ENCODE assay signal across 9 cellular contexts in the genomic region with DNA sequence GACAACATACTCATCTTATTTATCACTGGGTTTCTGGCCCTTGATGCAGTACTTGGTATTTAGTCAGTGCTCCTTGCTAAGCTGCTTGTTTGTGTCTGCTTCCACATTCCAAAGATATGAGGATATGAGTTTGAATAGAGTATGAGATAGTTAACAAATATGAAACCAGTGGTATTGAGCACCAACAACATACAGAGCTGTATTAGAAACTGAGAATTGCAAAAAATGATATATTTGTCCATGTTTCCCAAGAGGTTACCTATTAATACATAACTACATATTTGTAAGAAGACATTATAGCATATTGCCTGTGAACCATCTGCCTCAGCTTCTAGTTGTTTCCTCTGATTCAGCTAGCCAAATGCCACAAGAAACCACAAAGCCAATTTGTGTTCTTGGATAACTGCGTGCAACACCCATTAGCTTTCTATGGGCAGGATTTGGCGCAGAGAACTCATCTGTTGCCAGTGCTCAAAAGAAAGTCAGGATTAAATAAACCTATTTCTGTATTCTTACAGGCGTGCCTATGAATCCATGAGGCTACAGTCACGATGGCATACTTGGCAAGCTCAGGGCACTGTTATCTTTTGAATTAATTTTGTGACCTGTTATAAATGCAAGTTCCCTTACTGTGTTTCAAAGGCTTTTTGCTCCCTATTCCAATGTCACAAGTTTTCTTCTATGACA.
DNase-seq lines count a peak whose midpoint lies in the region; ATAC-seq, FAIRE-seq and TF ChIP-seq lines count a peak whose summit lies in the region.
"Had no signal": no experiment of that assay in that cellular context is flagged by ENCODE, and none has a peak within 500 bp of the region (broad histone marks: within the 10 kb centered on the region; RNA-seq: fewer than 3 reads in every experiment).

No MANE protein-coding gene starts in this region.

- peak; percentile 47 for DNase-seq in SIG-M5 treated with dmso at 0.1 percent for 504 hours (lab: John Stamatoyannopoulos, UW; ENCODE audit: unreplicated experiment)
- DNase-seq in SIG-M5 (lab: John Stamatoyannopoulos, UW) = no peak
- DNase-seq in astrocyte (ENCODE audit: low read depth) = peak; percentile 98
- DNase-seq in keratinocyte (ENCODE audit: low read depth, low spot score) = peak; percentile 21
- DNase-seq in upper lobe of right lung = no peak
- DNase-seq in NCI-H526 treated with DMSO at 0.1 percent for 48 hours (lab: John Stamatoyannopoulos, UW) = no peak

- peak; percentile 95 for FAIRE-seq in astrocyte (lab: Jason Lieb, UNC)
- peak; percentile 73 for FAIRE-seq in keratinocyte (lab: Jason Lieb, UNC)

- H3K27me3 ChIP-seq in astrocyte (ENCODE audit: insufficient read depth, low read length) (no peaks in the 10 kb centered on the region), keratinocyte (ENCODE audit: control insufficient read depth, extremely low read depth, insufficient read depth, low read length) (no peaks in the 10 kb centered on the region), upper lobe of right lung (no peaks in the 10 kb centered on the region)

- ATAC-seq in upper lobe of right lung (peak; percentile 61), GM21360 (IDR thresholded peaks at IDR 0.05; ENCODE audit: unreplicated experiment) (no peak)
- no peak for ATAC-seq in activated T-helper 17 cell treated with anti-CD3 and anti-CD28 coated beads, Interleukin-2, amount 50 U/mL, for 72 hours (replicated peaks)

- peaks cover 36% of the 10 kb centered on the region for H3K4me1 Mint-ChIP-seq in astrocyte (ENCODE audit: low read depth, unreplicated experiment)
- peaks cover 9% of the 10 kb centered on the region for H3K4me1 Mint-ChIP-seq in activated T-helper 17 cell treated with anti-CD3 and anti-CD28 coated beads, Interleukin-2, amount 50 U/mL, for 72 hours

- H3K9me3 ChIP-seq in astrocyte (ENCODE audit: insufficient read depth, low read depth, low read length) (no peaks in the 10 kb centered on the region), keratinocyte (ENCODE audit: control insufficient read depth, low read depth, low read length) (no peaks in the 10 kb centered on the region), upper lobe of right lung (no peaks in the 10 kb centered on the region)

- no peaks in the 10 kb centered on the region for H3K9me1 ChIP-seq in keratinocyte (ENCODE audit: control insufficient read depth, extremely low read depth, insufficient read depth, low read length)

- dilution Hi-C loops in keratinocyte (cut with MboI; ENCODE audit: extremely low pct_ligation_motif_present, low sequenced_read_pairs) = no loop called here

- peak overlapping the region; percentile 70 for H3K4me2 ChIP-seq in astrocyte (ENCODE audit: low read length)
- H3K4me2 ChIP-seq in keratinocyte (ENCODE audit: control insufficient read depth, extremely low read depth, insufficient read depth, low read depth, low read length) = peak overlapping the region; percentile 82

- H3K4me1 ChIP-seq in astrocyte (ENCODE audit: insufficient read depth, low read length) = peaks cover 33% of the 10 kb centered on the region
- peaks cover 24% of the 10 kb centered on the region for H3K4me1 ChIP-seq in keratinocyte (ENCODE audit: control insufficient read depth, extremely low read depth, insufficient read depth, low read length)
- H3K4me1 ChIP-seq in upper lobe of right lung = peaks cover 18% of the 10 kb centered on the region

- peak overlapping the region; percentile 93 for H3K27ac ChIP-seq in astrocyte (ENCODE audit: low read depth, low read length)
- H3K27ac ChIP-seq in keratinocyte (ENCODE audit: control insufficient read depth, insufficient read depth, low read length) = peak overlapping the region; percentile 56
- H3K27ac ChIP-seq in upper lobe of right lung = peak overlapping the region; percentile 44
- H3K27ac ChIP-seq: C4-2B had no signal

- no peak for TF ChIP-seq CTCF in astrocyte (IDR thresholded peaks at IDR 0.05; ENCODE audit: insufficient read depth, low read depth, low read length)
- TF ChIP-seq CTCF in keratinocyte (optimal IDR thresholded peaks at IDR 0.05 in 1 of 3, IDR thresholded peaks at IDR 0.05 in 1 of 3, conservative IDR thresholded peaks at IDR 0.05 in 1 of 3; ENCODE audit: extremely low read depth in 1 of 3, insufficient read depth in 2 of 3, low read length in 3 of 3) = no peak
- TF ChIP-seq CTCF in upper lobe of right lung (IDR thresholded peaks at IDR 0.05) = no peak

- H3K4me3 Mint-ChIP-seq in astrocyte (ENCODE audit: unreplicated experiment) = no peak overlapping the region
- no peak overlapping the region for H3K4me3 Mint-ChIP-seq in activated T-helper 17 cell treated with anti-CD3 and anti-CD28 coated beads, Interleukin-2, amount 50 U/mL, for 72 hours

- H3K27me3 Mint-ChIP-seq in astrocyte (ENCODE audit: low read depth, unreplicated experiment) = no peaks in the 10 kb centered on the region
- H3K27me3 Mint-ChIP-seq in activated T-helper 17 cell treated with anti-CD3 and anti-CD28 coated beads, Interleukin-2, amount 50 U/mL, for 72 hours = no peaks in the 10 kb centered on the region

- H3K27ac Mint-ChIP-seq in astrocyte (ENCODE audit: unreplicated experiment) = peak overlapping the region; percentile 98
- H3K27ac Mint-ChIP-seq in activated T-helper 17 cell treated with anti-CD3 and anti-CD28 coated beads, Interleukin-2, amount 50 U/mL, for 72 hours = no peak overlapping the region

- intact Hi-C loops in upper lobe of right lung (cut with DNase I) = no loop called here

- H4K20me1 ChIP-seq in astrocyte (ENCODE audit: insufficient read depth, low read length) = no peaks in the 10 kb centered on the region
- H4K20me1 ChIP-seq in keratinocyte (ENCODE audit: control insufficient read depth, extremely low read depth, insufficient read depth, low read length) = no peaks in the 10 kb centered on the region

- H3K4me3 ChIP-seq in astrocyte (ENCODE audit: insufficient read depth, low read depth, low read length) (peak overlapping the region; percentile 7), keratinocyte (ENCODE audit: control insufficient read depth in 2 of 3, extremely low read depth in 1 of 3, insufficient read depth in 2 of 3, low read depth in 1 of 3, low read length in 3 of 3) (peak overlapping the region in 2 of 3 experiments; percentile 21 to 49), upper lobe of right lung (no peak overlapping the region)

- peaks cover 2% of the 10 kb centered on the region for H3K9me3 Mint-ChIP-seq in astrocyte (ENCODE audit: unreplicated experiment)
- H3K9me3 Mint-ChIP-seq in activated T-helper 17 cell treated with anti-CD3 and anti-CD28 coated beads, Interleukin-2, amount 50 U/mL, for 72 hours = no peaks in the 10 kb centered on the region

- no peak overlapping the region for H2AFZ ChIP-seq in astrocyte (ENCODE audit: low read depth, low read length)
- H2AFZ ChIP-seq in keratinocyte (ENCODE audit: control insufficient read depth, low read length) = peak overlapping the region; percentile 67

- H3K9ac ChIP-seq in astrocyte (ENCODE audit: low read length) (peak overlapping the region; percentile 76), keratinocyte (ENCODE audit: control insufficient read depth, extremely low read depth, insufficient read depth, low read length) (peak overlapping the region; percentile 50)

- H3K79me2 ChIP-seq in astrocyte (ENCODE audit: insufficient read depth, low read length) (no peaks in the 10 kb centered on the region), keratinocyte (ENCODE audit: control insufficient read depth, insufficient read depth, low read length) (no peaks in the 10 kb centered on the region)

- no peaks in the 10 kb centered on the region for H3K36me3 Mint-ChIP-seq in astrocyte (ENCODE audit: low read depth, unreplicated experiment)
- H3K36me3 Mint-ChIP-seq in activated T-helper 17 cell treated with anti-CD3 and anti-CD28 coated beads, Interleukin-2, amount 50 U/mL, for 72 hours (ENCODE audit: low read depth) = no peaks in the 10 kb centered on the region

- H3K36me3 ChIP-seq in astrocyte (ENCODE audit: insufficient read depth, low read length) (no peaks in the 10 kb centered on the region), keratinocyte (ENCODE audit: control insufficient read depth in 2 of 2, extremely low read depth in 1 of 2, insufficient read depth in 2 of 2, low read length in 2 of 2) (no peaks in the 10 kb centered on the region), upper lobe of right lung (no peaks in the 10 kb centered on the region)

Comparison
In these comparisons a context has a peak if more than half of its experiments do, and no peak if none do; other contexts are left out.
1. DNase-seq: peak in SIG-M5 treated with dmso at 0.1 percent for 504 hours (single experiment), astrocyte (single experiment) and keratinocyte (single experiment); none in SIG-M5 (single experiment), upper lobe of right lung (single experiment) and NCI-H526 treated with DMSO at 0.1 percent for 48 hours (single experiment).
2. Peak in every context shown above with its lines, with median percentiles within 50 percentile points of each other: H3K27ac ChIP-seq.